Comparison of ENCODE assay signal across 1 cellular context in the genomic region with DNA sequence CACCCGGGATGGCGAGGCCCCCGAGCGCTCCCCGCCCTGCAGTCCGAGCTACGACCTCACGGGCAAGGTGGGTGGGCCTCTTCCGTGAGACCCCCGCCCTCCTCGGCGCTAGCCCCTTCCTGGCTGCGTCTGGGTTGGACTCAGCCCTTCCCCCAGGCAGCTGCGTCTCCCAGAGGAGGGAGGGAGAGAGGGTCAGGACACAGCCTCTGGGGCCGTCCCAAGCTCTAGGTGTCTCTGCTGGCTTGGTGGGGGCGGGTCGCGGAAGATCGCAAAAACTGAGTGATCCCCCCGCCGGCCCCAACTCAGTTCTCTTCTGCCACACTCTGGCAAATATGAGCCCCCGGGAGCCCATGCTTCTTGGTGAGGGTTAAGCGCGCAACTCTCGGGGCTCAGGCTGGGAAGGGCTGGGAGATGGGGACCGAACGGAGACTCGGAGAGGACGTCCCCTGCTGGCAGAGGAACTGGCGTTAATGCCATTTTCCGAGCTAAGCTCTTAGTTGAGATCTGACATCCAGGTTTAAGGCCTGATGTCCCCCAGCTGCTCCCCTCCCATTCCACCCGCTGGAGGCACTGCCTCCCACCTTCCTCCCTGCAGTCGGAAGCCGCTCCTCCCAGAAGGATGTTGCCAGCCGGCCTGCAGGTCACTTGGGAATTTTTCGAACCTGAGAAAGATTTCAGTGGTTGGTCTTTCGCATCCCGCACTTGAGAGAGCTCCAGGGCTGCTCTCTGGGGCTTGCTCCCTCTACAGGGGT.
A peak's percentile ranks its signal among the peaks of the same experiment; 100 is the strongest.
TF ChIP-seq lines count a peak whose summit lies in the region.

No MANE protein-coding gene starts in this region.

TF ChIP-seq in H1, 55 proteins besides CTCF, POLR2A, EP300 and RAD21:
- TF ChIP-seq KDM4A (IDR thresholded peaks at IDR 0.05; ENCODE audit: low read depth, low read length, severe bottlenecking) (peak; percentile 90), SIN3A (conservative IDR thresholded peaks at IDR 0.05 in 1 of 2, IDR thresholded peaks at IDR 0.05 in 1 of 2; ENCODE audit: low read depth in 1 of 2, low read length in 2 of 2) (peak; percentile 74 to 83; a peak in 3 of 4 replicates), SP4 (IDR thresholded peaks at IDR 0.05; ENCODE audit: low read length) (no peak), TEAD4 (IDR thresholded peaks at IDR 0.05; ENCODE audit: low read depth, low read length) (peak; percentile 95), TAF7 (optimal IDR thresholded peaks at IDR 0.05; ENCODE audit: borderline replicate concordance, low read depth, low read length) (peak; percentile 27), TBP (IDR thresholded peaks at IDR 0.05; ENCODE audit: low read depth, low read length) (0 out of 2 replicates have a peak, but pooled peaks have one; percentile 41), JUN (IDR thresholded peaks at IDR 0.05; ENCODE audit: low read depth, low read length) (no peak), RBBP5 (IDR thresholded peaks at IDR 0.05; ENCODE audit: borderline replicate concordance, low read depth, low read length) (peak; percentile 50; the same call in 1 of the 2 replicates), RXRA (IDR thresholded peaks at IDR 0.05; ENCODE audit: insufficient read depth, low read depth, low read length) (no peak), NANOG (IDR thresholded peaks at IDR 0.05; ENCODE audit: insufficient read depth, low read depth, low read length, poor library complexity, severe bottlenecking) (no peak), GABPA (IDR thresholded peaks at IDR 0.05; ENCODE audit: borderline replicate concordance, insufficient read depth, low read length) (peak; percentile 45; the same call in 1 of the 2 replicates), CHD2 (IDR thresholded peaks at IDR 0.05; ENCODE audit: low read length) (no peak), HDAC2 (IDR thresholded peaks at IDR 0.05; ENCODE audit: borderline replicate concordance in 1 of 2, low read depth in 2 of 2, low read length in 2 of 2) (0 out of 4 replicates have a peak, but pooled peaks of 1 of the 2 experiments have one; percentile 10), TAF1 (IDR thresholded peaks at IDR 0.05; ENCODE audit: low read depth, low read length) (0 out of 2 replicates have a peak, but pooled peaks have one; percentile 24), CBX8 (IDR thresholded peaks at IDR 0.05; ENCODE audit: borderline replicate concordance, low read depth, low read length) (no peak), ASH2L (IDR thresholded peaks at IDR 0.05; ENCODE audit: low read length) (peak; percentile 64), SP1 (IDR thresholded peaks at IDR 0.05; ENCODE audit: low read depth, low read length) (peak; percentile 36; the same call in 1 of the 2 replicates), EGR1 (IDR thresholded peaks at IDR 0.05; ENCODE audit: borderline replicate concordance, low read depth, low read length) (no peak)
- TF ChIP-seq, protein P1, sequence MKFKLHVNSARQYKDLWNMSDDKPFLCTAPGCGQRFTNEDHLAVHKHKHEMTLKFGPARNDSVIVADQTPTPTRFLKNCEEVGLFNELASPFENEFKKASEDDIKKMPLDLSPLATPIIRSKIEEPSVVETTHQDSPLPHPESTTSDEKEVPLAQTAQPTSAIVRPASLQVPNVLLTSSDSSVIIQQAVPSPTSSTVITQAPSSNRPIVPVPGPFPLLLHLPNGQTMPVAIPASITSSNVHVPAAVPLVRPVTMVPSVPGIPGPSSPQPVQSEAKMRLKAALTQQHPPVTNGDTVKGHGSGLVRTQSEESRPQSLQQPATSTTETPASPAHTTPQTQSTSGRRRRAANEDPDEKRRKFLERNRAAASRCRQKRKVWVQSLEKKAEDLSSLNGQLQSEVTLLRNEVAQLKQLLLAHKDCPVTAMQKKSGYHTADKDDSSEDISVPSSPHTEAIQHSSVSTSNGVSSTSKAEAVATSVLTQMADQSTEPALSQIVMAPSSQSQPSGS (IDR thresholded peaks at IDR 0.05; ENCODE audit: low read length) = no peak
- TF ChIP-seq, protein P2, sequence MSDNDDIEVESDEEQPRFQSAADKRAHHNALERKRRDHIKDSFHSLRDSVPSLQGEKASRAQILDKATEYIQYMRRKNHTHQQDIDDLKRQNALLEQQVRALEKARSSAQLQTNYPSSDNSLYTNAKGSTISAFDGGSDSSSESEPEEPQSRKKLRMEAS (IDR thresholded peaks at IDR 0.05) = 0 out of 2 replicates have a peak, but pooled peaks have one; percentile 5
